14 cellular contexts compared by ENCODE assay signal in the genomic region with DNA sequence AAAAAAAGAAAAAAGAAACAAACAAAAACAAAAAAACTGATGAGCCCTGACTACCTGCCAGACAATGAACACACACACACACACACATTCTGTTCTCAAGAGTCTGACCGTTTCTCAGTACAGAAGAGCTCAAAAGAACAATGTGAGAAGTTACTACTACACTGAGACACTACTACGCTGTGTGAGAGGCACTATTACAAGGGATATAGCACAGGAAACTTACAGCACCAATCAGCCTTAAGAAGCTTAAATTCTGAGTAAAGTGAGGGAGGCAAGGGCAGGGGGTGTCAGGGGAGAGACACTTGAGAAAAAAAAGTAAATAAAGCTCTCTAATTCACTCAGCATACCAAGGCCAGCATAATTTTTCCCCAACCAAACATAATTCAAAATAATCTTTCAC.
"Had no signal": no experiment of that assay in that cellular context is flagged by ENCODE, and none has a peak within 500 bp of the region (broad histone marks: within the 10 kb centered on the region; RNA-seq: fewer than 3 reads in every experiment).

No MANE protein-coding gene starts in this region.

- H3K27me3 Mint-ChIP-seq: activated B cell treated with CpG ODN at 0.5 μM for 24 hours; activated naive CD4-positive, alpha-beta T cell treated with anti-CD3 and anti-CD28 coated beads, Interleukin-2, amount 10 ng/mL, durations not matched to agents 7 days and 5 days had no signal

- DNase-seq: activated B cell treated with CpG ODN at 0.5 μM for 24 hours; activated CD4-positive, alpha-beta T cell treated with anti-CD3 and anti-CD28 coated beads, Interleukin-2, amount 50 U/mL, for 48 hours; activated CD8-positive, alpha-beta memory T cell treated with anti-CD3 and anti-CD28 coated beads, Interleukin-2, amount 50 U/mL, for 4 hours; activated naive CD4-positive, alpha-beta T cell treated with anti-CD3 and anti-CD28 coated beads, Interleukin-2, amount 10 ng/mL, durations not matched to agents 7 days and 5 days; adrenal gland; colonic mucosa; gastrocnemius medialis; kidney; left ventricle myocardium superior; posterior cingulate gyrus; SK-N-SH; small intestine; T-helper 1 cell had no signal

- H3K9me3 Mint-ChIP-seq: activated B cell treated with CpG ODN at 0.5 μM for 24 hours; activated naive CD4-positive, alpha-beta T cell treated with anti-CD3 and anti-CD28 coated beads, Interleukin-2, amount 10 ng/mL, durations not matched to agents 7 days and 5 days; activated T-helper 2 cell treated with anti-CD3 and anti-CD28 coated beads, Interferon-gamma antibody, Interleukin-2, Interleukin-4, amounts not matched to agents 10 μg/mL and 5 μg/mL and 100 μg/mL, durations not matched to agents 14 hours and 24 hours and 36 hours had no signal

- ATAC-seq: gastrocnemius medialis, left ventricle myocardium superior had no signal

- H3K4me3 Mint-ChIP-seq: activated B cell treated with CpG ODN at 0.5 μM for 24 hours; activated naive CD4-positive, alpha-beta T cell treated with anti-CD3 and anti-CD28 coated beads, Interleukin-2, amount 10 ng/mL, durations not matched to agents 7 days and 5 days had no signal

- H3K27ac Mint-ChIP-seq: activated B cell treated with CpG ODN at 0.5 μM for 24 hours; activated naive CD4-positive, alpha-beta T cell treated with anti-CD3 and anti-CD28 coated beads, Interleukin-2, amount 10 ng/mL, durations not matched to agents 7 days and 5 days; activated T-helper 2 cell treated with anti-CD3 and anti-CD28 coated beads, Interferon-gamma antibody, Interleukin-2, Interleukin-4, amounts not matched to agents 10 μg/mL and 5 μg/mL and 100 μg/mL, durations not matched to agents 14 hours and 24 hours and 36 hours had no signal
